ENCODE assay signal across 22 cellular contexts in the genomic region with DNA sequence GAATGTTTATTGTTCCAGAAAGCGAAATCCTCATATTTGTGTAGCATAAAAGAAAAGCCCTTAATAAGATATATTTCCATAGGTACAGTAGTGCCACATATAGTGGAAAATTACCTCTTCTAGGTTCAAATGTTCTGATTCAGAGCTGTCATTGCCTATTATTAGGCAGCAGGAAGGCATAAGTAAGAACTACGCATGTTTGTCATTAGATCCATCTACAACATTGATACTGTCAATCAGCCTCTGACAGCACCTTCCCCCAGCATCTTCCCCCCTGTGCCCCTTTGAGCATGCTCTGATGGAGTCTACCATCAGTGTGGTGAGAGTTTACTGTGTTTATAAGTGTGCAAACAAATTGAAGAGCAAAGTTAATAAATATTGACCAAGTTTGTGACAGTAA.
"Had no signal": no experiment of that assay in that cellular context is flagged by ENCODE, and none has a peak within 500 bp of the region (broad histone marks: within the 10 kb centered on the region; RNA-seq: fewer than 3 reads in every experiment).

No MANE protein-coding gene starts in this region.

- DNase-seq: cortex of kidney; effector CD8-positive, alpha-beta T cell; effector memory CD8-positive, alpha-beta T cell; endodermal cell; erythroblast; esophagus squamous epithelium; foreskin fibroblast; foreskin melanocyte; gastrocnemius medialis; glutamatergic neuron; head of caudate nucleus; heart right ventricle; hippocampal formation; left cardiac atrium; left lung; left ventricle myocardium superior; lower lobe of right lung; mesenchymal stem cell; mucosa of descending colon; naive B cell; naive thymus-derived CD8-positive, alpha-beta T cell had no signal

- H3K27ac ChIP-seq: epithelial cell of prostate, esophagus squamous epithelium, gastrocnemius medialis, heart right ventricle, left lung, lower lobe of right lung had no signal
